In the genomic region with DNA sequence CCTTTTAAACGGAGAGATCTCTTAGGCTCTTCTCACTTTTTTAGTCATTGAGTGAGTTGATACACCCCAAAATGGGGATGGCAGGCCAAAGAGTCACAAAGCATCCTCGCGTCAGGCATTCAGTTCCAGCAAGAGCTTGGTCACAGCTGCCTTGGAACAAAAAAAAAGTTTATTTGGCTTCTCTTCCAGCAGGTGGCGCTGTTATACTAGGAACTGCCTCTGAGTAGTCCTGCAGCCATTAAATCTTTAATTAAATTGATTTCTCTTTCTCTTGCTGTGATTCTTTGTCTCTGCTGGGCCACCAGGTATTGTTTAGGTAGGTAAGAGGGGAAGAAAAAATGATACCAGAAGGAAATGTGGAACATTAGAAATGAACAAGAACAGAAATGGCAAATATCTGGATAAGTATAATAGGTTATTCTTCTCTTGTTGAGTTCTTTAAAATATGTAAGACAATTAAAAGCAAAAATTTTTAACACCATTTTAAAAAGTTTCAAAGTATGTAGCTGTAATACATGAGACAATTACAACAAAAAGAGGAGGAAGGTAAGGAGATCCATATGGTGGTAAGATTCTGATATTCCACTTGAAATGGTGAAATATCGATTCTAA, we compare ENCODE assay signal across 8 cellular contexts.
DNase-seq lines count a peak whose midpoint lies in the region; ATAC-seq and TF ChIP-seq lines count a peak whose summit lies in the region.

No MANE protein-coding gene starts in this region.

- peaks cover 32% of the 10 kb centered on the region for H3K27me3 Mint-ChIP-seq in activated T-helper 17 cell treated with anti-CD3 and anti-CD28 coated beads, Interleukin-2, amount 50 U/mL, for 72 hours

- no peaks in the 10 kb centered on the region for H3K4me1 ChIP-seq in OCI-LY1 (ENCODE audit: insufficient read depth, low read length, severe bottlenecking)
- no peaks in the 10 kb centered on the region for H3K4me1 ChIP-seq in uterus

- no peak overlapping the region for H3K4me3 ChIP-seq in AG04450 (ENCODE audit: low read depth, low read length)
- H3K4me3 ChIP-seq in OCI-LY1 (ENCODE audit: low read depth, low read length, poor library complexity, severe bottlenecking) = no peak overlapping the region
- H3K4me3 ChIP-seq in foreskin fibroblast (ENCODE audit: low read depth in 1 of 2, low read length in 2 of 2) = no peak overlapping the region
- no peak overlapping the region for H3K4me3 ChIP-seq in uterus

- H4K20me1 ChIP-seq in OCI-LY1 (ENCODE audit: insufficient read depth, low read length) = no peaks in the 10 kb centered on the region

- no peaks in the 10 kb centered on the region for H3K9me3 Mint-ChIP-seq in activated T-helper 17 cell treated with anti-CD3 and anti-CD28 coated beads, Interleukin-2, amount 50 U/mL, for 72 hours

- intact Hi-C loops in uterus (cut with DNase I; ENCODE audit: low total_unique reads) = no loop called here

- no peak overlapping the region for H3K27ac ChIP-seq in AG04450 (ENCODE audit: low read depth, low read length)
- H3K27ac ChIP-seq in OCI-LY1 (ENCODE audit: low read depth, low read length, poor library complexity, severe bottlenecking) = no peak overlapping the region
- H3K27ac ChIP-seq in uterus = no peak overlapping the region

- no peak overlapping the region for H3K4me2 ChIP-seq in OCI-LY1 (ENCODE audit: low read length)

- no peak overlapping the region for H3K9ac ChIP-seq in OCI-LY1 (ENCODE audit: low read length)

- no peaks in the 10 kb centered on the region for H3K4me1 Mint-ChIP-seq in activated T-helper 17 cell treated with anti-CD3 and anti-CD28 coated beads, Interleukin-2, amount 50 U/mL, for 72 hours

- ATAC-seq in GM18861 (IDR thresholded peaks at IDR 0.05; ENCODE audit: unreplicated experiment) = peak; percentile 60
- peak; percentile 70 for ATAC-seq in activated T-helper 17 cell treated with anti-CD3 and anti-CD28 coated beads, Interleukin-2, amount 50 U/mL, for 72 hours (replicated peaks)

- TF ChIP-seq RAD21 in Ishikawa (IDR thresholded peaks at IDR 0.05; ENCODE audit: low read depth) = peak; percentile 94

- H3F3A ChIP-seq in OCI-LY1 (ENCODE audit: insufficient read depth, low read length) = no peaks in the 10 kb centered on the region

- DNase-seq in AG04450 (ENCODE audit: low read depth, low spot score) (peak; percentile 6), foreskin fibroblast (peak; percentile 30 to 73), occipital lobe (lab: John Stamatoyannopoulos, UW) (peak; percentile 10), uterus (no peak)

- no peak for TF ChIP-seq EP300 in Ishikawa (IDR thresholded peaks at IDR 0.05; ENCODE audit: borderline replicate concordance)

- CTCF ChIA-PET in AG04450 (lab: Charles Lee) = interaction anchor here (0.6 to 3.8 kb wide), 24 partner anchors 10 to 875 kb away, joined by 3 to 42 read pairs (median 4); no protein-coding TSS in a partner anchor

- no peak overlapping the region for H2AFZ ChIP-seq in OCI-LY1 (ENCODE audit: low read length)

- no peak for TF ChIP-seq POLR2A in uterus (IDR thresholded peaks at IDR 0.05)

- H3K27ac Mint-ChIP-seq in activated T-helper 17 cell treated with anti-CD3 and anti-CD28 coated beads, Interleukin-2, amount 50 U/mL, for 72 hours = no peak overlapping the region

- TF ChIP-seq CTCF in AG04450 (IDR thresholded peaks at IDR 0.05; ENCODE audit: low read depth, low read length) (peak; percentile 83), OCI-LY1 (IDR thresholded peaks at IDR 0.05; ENCODE audit: low read length) (peak; percentile 79), foreskin fibroblast (IDR thresholded peaks at IDR 0.05; ENCODE audit: low read depth, low read length) (peak; percentile 60), uterus (IDR thresholded peaks at IDR 0.05) (peak; percentile 38 to 69 (median 58))

- H3K79me2 ChIP-seq in OCI-LY1 (ENCODE audit: insufficient read depth, low read length) = no peaks in the 10 kb centered on the region

- H3K36me3 ChIP-seq in OCI-LY1 (ENCODE audit: insufficient read depth, low read length) (no peaks in the 10 kb centered on the region), uterus (no peaks in the 10 kb centered on the region)

- no peak overlapping the region for H3K4me3 Mint-ChIP-seq in activated T-helper 17 cell treated with anti-CD3 and anti-CD28 coated beads, Interleukin-2, amount 50 U/mL, for 72 hours

- H3K9me2 ChIP-seq in OCI-LY1 (ENCODE audit: low read depth, low read length) = no peaks in the 10 kb centered on the region

- no peaks in the 10 kb centered on the region for H3K9me3 ChIP-seq in AG04450 (ENCODE audit: control insufficient read depth, insufficient read depth, low read length)
- H3K9me3 ChIP-seq in OCI-LY1 (ENCODE audit: low read length) = no peaks in the 10 kb centered on the region
- H3K9me3 ChIP-seq in uterus = no peaks in the 10 kb centered on the region

- H3K27me3 ChIP-seq in AG04450 (ENCODE audit: control insufficient read depth, insufficient read depth, low read length) = peaks cover 3% of the 10 kb centered on the region
- no peaks in the 10 kb centered on the region for H3K27me3 ChIP-seq in OCI-LY1 (ENCODE audit: insufficient read depth, low read length)
- no peaks in the 10 kb centered on the region for H3K27me3 ChIP-seq in uterus

- POLR2A ChIA-PET in AG04450 (lab: Yijun Ruan, JAX) = no interaction called here

- no peaks in the 10 kb centered on the region for H3K36me3 Mint-ChIP-seq in activated T-helper 17 cell treated with anti-CD3 and anti-CD28 coated beads, Interleukin-2, amount 50 U/mL, for 72 hours (ENCODE audit: low read depth)

TF ChIP-seq in Ishikawa, 13 proteins besides CTCF, POLR2A, EP300 and RAD21:
- TF ChIP-seq ZBTB7A (IDR thresholded peaks at IDR 0.05; ENCODE audit: low read depth) = no peak
- TF ChIP-seq TCF12 (IDR thresholded peaks at IDR 0.05; ENCODE audit: low read depth) = no peak
- TF ChIP-seq TEAD4 (IDR thresholded peaks at IDR 0.05) = no peak
- TF ChIP-seq, protein P1, sequence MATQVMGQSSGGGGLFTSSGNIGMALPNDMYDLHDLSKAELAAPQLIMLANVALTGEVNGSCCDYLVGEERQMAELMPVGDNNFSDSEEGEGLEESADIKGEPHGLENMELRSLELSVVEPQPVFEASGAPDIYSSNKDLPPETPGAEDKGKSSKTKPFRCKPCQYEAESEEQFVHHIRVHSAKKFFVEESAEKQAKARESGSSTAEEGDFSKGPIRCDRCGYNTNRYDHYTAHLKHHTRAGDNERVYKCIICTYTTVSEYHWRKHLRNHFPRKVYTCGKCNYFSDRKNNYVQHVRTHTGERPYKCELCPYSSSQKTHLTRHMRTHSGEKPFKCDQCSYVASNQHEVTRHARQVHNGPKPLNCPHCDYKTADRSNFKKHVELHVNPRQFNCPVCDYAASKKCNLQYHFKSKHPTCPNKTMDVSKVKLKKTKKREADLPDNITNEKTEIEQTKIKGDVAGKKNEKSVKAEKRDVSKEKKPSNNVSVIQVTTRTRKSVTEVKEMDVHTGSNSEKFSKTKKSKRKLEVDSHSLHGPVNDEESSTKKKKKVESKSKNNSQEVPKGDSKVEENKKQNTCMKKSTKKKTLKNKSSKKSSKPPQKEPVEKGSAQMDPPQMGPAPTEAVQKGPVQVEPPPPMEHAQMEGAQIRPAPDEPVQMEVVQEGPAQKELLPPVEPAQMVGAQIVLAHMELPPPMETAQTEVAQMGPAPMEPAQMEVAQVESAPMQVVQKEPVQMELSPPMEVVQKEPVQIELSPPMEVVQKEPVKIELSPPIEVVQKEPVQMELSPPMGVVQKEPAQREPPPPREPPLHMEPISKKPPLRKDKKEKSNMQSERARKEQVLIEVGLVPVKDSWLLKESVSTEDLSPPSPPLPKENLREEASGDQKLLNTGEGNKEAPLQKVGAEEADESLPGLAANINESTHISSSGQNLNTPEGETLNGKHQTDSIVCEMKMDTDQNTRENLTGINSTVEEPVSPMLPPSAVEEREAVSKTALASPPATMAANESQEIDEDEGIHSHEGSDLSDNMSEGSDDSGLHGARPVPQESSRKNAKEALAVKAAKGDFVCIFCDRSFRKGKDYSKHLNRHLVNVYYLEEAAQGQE (IDR thresholded peaks at IDR 0.05; ENCODE audit: low read depth) = no peak
- TF ChIP-seq CEBPB (IDR thresholded peaks at IDR 0.05) = no peak
- TF ChIP-seq CREB1 (IDR thresholded peaks at IDR 0.05; ENCODE audit: low read depth) = no peak
- no peak for TF ChIP-seq NFIC (IDR thresholded peaks at IDR 0.05)
- TF ChIP-seq FOXM1 (IDR thresholded peaks at IDR 0.05; ENCODE audit: borderline replicate concordance, low read depth) = no peak
- TF ChIP-seq, protein P2, sequence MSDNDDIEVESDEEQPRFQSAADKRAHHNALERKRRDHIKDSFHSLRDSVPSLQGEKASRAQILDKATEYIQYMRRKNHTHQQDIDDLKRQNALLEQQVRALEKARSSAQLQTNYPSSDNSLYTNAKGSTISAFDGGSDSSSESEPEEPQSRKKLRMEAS (IDR thresholded peaks at IDR 0.05) = no peak
- no peak for TF ChIP-seq TAF1 (IDR thresholded peaks at IDR 0.05; ENCODE audit: low read depth)
- TF ChIP-seq, protein P3, sequence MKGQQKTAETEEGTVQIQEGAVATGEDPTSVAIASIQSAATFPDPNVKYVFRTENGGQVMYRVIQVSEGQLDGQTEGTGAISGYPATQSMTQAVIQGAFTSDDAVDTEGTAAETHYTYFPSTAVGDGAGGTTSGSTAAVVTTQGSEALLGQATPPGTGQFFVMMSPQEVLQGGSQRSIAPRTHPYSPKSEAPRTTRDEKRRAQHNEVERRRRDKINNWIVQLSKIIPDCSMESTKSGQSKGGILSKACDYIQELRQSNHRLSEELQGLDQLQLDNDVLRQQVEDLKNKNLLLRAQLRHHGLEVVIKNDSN (IDR thresholded peaks at IDR 0.05) = no peak
- no peak for TF ChIP-seq EGR1 (IDR thresholded peaks at IDR 0.05)
- no peak for TF ChIP-seq YY1 (IDR thresholded peaks at IDR 0.05; ENCODE audit: low read depth)

Comparison
In these comparisons a context has a peak if more than half of its experiments do, and no peak if none do; other contexts are left out.
1. DNase-seq: peak in AG04450 (single experiment), foreskin fibroblast (2 of 2) and occipital lobe (single experiment); none in uterus (0 of 2).
2. Peak in every context shown above with its lines, with median percentiles within 50 percentile points of each other: CTCF ChIP-seq.